15 cellular contexts compared by ENCODE assay signal in the genomic region with DNA sequence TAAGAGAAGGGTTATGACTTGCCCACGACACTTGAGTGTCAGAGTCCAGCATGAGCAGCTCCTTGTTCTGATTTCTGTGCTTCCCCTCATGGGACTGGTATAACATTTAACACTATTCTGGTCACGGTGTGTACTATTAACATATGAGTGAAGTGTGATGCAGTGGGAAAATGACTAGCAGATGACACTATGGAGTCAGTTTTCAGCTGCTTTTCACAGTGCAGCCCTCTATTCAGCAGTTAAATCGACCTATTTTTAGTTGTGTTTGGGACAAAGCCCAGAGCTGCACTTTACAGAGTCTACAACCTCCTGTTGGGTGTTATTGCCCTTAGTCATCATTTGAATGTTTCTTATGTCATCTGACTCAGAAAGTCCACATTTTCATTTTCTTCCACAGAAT. TPM values are rescaled to one million over a fixed set of nuclear protein-coding genes. Genes with fewer than 3 reads are reported as not detected.
A peak's percentile ranks its signal among the peaks of the same experiment; 100 is the strongest.
DNase-seq lines count a peak whose midpoint lies in the region; ATAC-seq, FAIRE-seq and TF ChIP-seq lines count a peak whose summit lies in the region.
"Had no signal": no experiment of that assay in that cellular context is flagged by ENCODE, and none has a peak within 500 bp of the region (broad histone marks: within the 10 kb centered on the region; RNA-seq: fewer than 3 reads in every experiment).

No MANE protein-coding gene starts in this region.

- no peak overlapping the region for H3K27ac Mint-ChIP-seq in T-helper 2 cell treated with Interferon-gamma antibody and Interleukin-4, amounts not matched to agents 5 μg/mL and 100 μg/mL, for 36 hours
- H3K27ac Mint-ChIP-seq in CD4-positive, alpha-beta T cell = no peak overlapping the region
- H3K27ac Mint-ChIP-seq: CD8-positive, alpha-beta T cell had no signal

- no peak overlapping the region for H3K27ac ChIP-seq in CD4-positive, alpha-beta T cell (ENCODE audit: low read depth, low read length)

- no peaks in the 10 kb centered on the region for H3K9me3 Mint-ChIP-seq in T-helper 2 cell treated with Interferon-gamma antibody and Interleukin-4, amounts not matched to agents 5 μg/mL and 100 μg/mL, for 36 hours
- H3K9me3 Mint-ChIP-seq in CD4-positive, alpha-beta T cell = no peaks in the 10 kb centered on the region
- H3K9me3 Mint-ChIP-seq: CD8-positive, alpha-beta T cell; central memory CD8-positive, alpha-beta T cell; neural crest cell had no signal

- H3K36me3 Mint-ChIP-seq in T-helper 2 cell treated with Interferon-gamma antibody and Interleukin-4, amounts not matched to agents 5 μg/mL and 100 μg/mL, for 36 hours (ENCODE audit: low read depth) = no peaks in the 10 kb centered on the region
- no peaks in the 10 kb centered on the region for H3K36me3 Mint-ChIP-seq in CD4-positive, alpha-beta T cell (ENCODE audit: low read depth)
- H3K36me3 Mint-ChIP-seq: CD8-positive, alpha-beta T cell had no signal

- H3K4me1 Mint-ChIP-seq in T-helper 2 cell treated with Interferon-gamma antibody and Interleukin-4, amounts not matched to agents 5 μg/mL and 100 μg/mL, for 36 hours (ENCODE audit: low read depth) = no peaks in the 10 kb centered on the region
- no peaks in the 10 kb centered on the region for H3K4me1 Mint-ChIP-seq in CD4-positive, alpha-beta T cell (ENCODE audit: low read depth)
- H3K4me1 Mint-ChIP-seq: central memory CD8-positive, alpha-beta T cell; neural crest cell had no signal

- CTCF ChIA-PET in CD4-positive, alpha-beta T cell (lab: Charles Lee) = no interaction called here

- intact Hi-C loops in CD4-positive, alpha-beta T cell (cut with DNase I, micrococcal nuclease) = no loop called here

- no peaks in the 10 kb centered on the region for H3K27me3 Mint-ChIP-seq in T-helper 2 cell treated with Interferon-gamma antibody and Interleukin-4, amounts not matched to agents 5 μg/mL and 100 μg/mL, for 36 hours (ENCODE audit: low read depth)
- H3K27me3 Mint-ChIP-seq in CD4-positive, alpha-beta T cell = no peaks in the 10 kb centered on the region
- H3K27me3 Mint-ChIP-seq: central memory CD8-positive, alpha-beta T cell had no signal

- DNase-seq in AG08395 (ENCODE audit: low spot score) (peak; percentile 84), NCI-H460 (ENCODE audit: extremely low read depth, low read depth) (peak; percentile 33), epidermal melanocyte (ENCODE audit: insufficient read length, low spot score) (peak; percentile 20), middle frontal gyrus (ENCODE audit: extremely low spot score, low spot score) (peak; percentile 64), GM19239 (ENCODE audit: insufficient read length, low spot score) (no peak)
- DNase-seq in T-helper 2 cell treated with Interferon-gamma antibody and Interleukin-4, amounts not matched to agents 5 μg/mL and 100 μg/mL, for 36 hours (ENCODE audit: low spot score) = no peak
- no peak for DNase-seq in CD4-positive, alpha-beta T cell
- DNase-seq: activated CD8-positive, alpha-beta memory T cell treated with anti-CD3 and anti-CD28 coated beads, Interleukin-2, amount 50 U/mL, for 4 hours; CD8-positive, alpha-beta T cell; MM.1S; NCI-H526 treated with DMSO at 0.1 percent for 48 hours had no signal

- no peak for TF ChIP-seq CTCF in CD4-positive, alpha-beta T cell (IDR thresholded peaks at IDR 0.05)

- POLR2A ChIA-PET in CD4-positive, alpha-beta T cell (lab: Charles Lee) = no interaction called here

- no peak for ATAC-seq in CD4-positive, alpha-beta T cell (ENCODE audit: poor library complexity)
- no peak for ATAC-seq in HG03439 (IDR thresholded peaks at IDR 0.05; ENCODE audit: unreplicated experiment)
- ATAC-seq: CD8-positive, alpha-beta T cell had no signal

- no peaks in the 10 kb centered on the region for H3K9me3 ChIP-seq in CD4-positive, alpha-beta T cell (ENCODE audit: control insufficient read depth, low read length)

- FAIRE-seq in GM19239 (lab: Jason Lieb, UNC) = no peak

- H3K27me3 ChIP-seq in CD4-positive, alpha-beta T cell (ENCODE audit: control insufficient read depth, insufficient read depth, low read length) = no peaks in the 10 kb centered on the region

- no peak overlapping the region for H3K4me3 Mint-ChIP-seq in T-helper 2 cell treated with Interferon-gamma antibody and Interleukin-4, amounts not matched to agents 5 μg/mL and 100 μg/mL, for 36 hours
- no peak overlapping the region for H3K4me3 Mint-ChIP-seq in CD4-positive, alpha-beta T cell
- H3K4me3 Mint-ChIP-seq: CD8-positive, alpha-beta T cell; central memory CD8-positive, alpha-beta T cell; neural crest cell had no signal

RNA-seq across cellular contexts. Expression of gene CHSY3, which starts 59.1 kb away (rescaled TPM):
- total RNA-seq in NCI-H460 (2014; rRNA removed; shearing (Covaris generic)) = 8.4 and 11.0 TPM in 2 replicates
- 11.3 and 18.9 TPM in 2 replicates for polyA plus RNA-seq in NCI-H460 (2014; cell fraction: nucleus; rRNA removed)
- not detected for total RNA-seq in CD4-positive, alpha-beta T cell
- total RNA-seq: CD8-positive, alpha-beta T cell; T-helper 1 cell treated with Interleukin-12 subunit alpha and Interleukin-12 subunit beta and Interleukin-4 antibody, amounts not matched to agents 30 ng/mL and 1 ng/mL, for 36 hours had no signal

Comparison
In these comparisons a context has a peak if more than half of its experiments do, and no peak if none do; other contexts are left out.
1. DNase-seq: peak in AG08395 (single experiment), NCI-H460 (single experiment), epidermal melanocyte (single experiment) and middle frontal gyrus (single experiment); none in T-helper 2 cell treated with Interferon-gamma antibody and Interleukin-4, amounts not matched to agents 5 μg/mL and 100 μg/mL, for 36 hours (single experiment), CD4-positive, alpha-beta T cell (0 of 10) and GM19239 (single experiment).